ENCODE assay signal across 12 cellular contexts in the genomic region with DNA sequence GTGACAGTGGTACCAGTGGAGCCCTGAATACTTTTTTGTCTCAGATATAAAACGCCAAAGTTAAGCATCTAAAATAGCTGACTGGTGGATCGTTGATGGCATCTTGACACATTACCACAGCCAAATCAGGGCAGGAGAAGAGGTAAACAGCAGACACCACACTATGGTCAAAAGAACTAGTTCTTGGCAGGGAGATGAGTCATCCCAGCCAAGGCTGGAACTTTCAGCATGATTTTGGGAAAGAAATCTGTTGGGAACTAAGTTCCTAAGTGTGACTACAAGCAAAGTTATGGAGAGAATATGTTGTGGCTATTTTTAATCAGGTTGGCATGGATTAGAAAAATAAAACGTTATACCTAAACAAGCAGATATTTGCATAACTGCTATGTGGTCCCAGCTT. TPM values are rescaled to one million over a fixed set of nuclear protein-coding genes. Genes with fewer than 3 reads are reported as not detected.
DNase-seq lines count a peak whose midpoint lies in the region; ATAC-seq, FAIRE-seq and TF ChIP-seq lines count a peak whose summit lies in the region.
"Had no signal": no experiment of that assay in that cellular context is flagged by ENCODE, and none has a peak within 500 bp of the region (broad histone marks: within the 10 kb centered on the region; RNA-seq: fewer than 3 reads in every experiment).

No MANE protein-coding gene starts in this region.

- no peak for FAIRE-seq in GM12892 (lab: Jason Lieb, UNC)

- H3K36me3 Mint-ChIP-seq in immature natural killer cell, result no peaks in the 10 kb centered on the region

- H3K9me3 Mint-ChIP-seq in immature natural killer cell, result peaks cover 0 to 5% (median under 1%) of the 10 kb centered on the region in 6 donors
- H3K9me3 Mint-ChIP-seq: activated T-cell treated with anti-CD3 and anti-CD28 coated beads, Interleukin-2, amount 50 U/mL, for 72 hours had no signal

- H3K4me3 Mint-ChIP-seq in immature natural killer cell, result no peak overlapping the region
- H3K4me3 Mint-ChIP-seq: activated T-cell treated with anti-CD3 and anti-CD28 coated beads, Interleukin-2, amount 50 U/mL, for 72 hours had no signal

- TF ChIP-seq CTCF in gastrocnemius medialis (IDR thresholded peaks at IDR 0.05 in 4 of 5, conservative IDR thresholded peaks at IDR 0.05 in 1 of 5), result no peak

- peaks cover 31 to 37% of the 10 kb centered on the region in 2 donors for H3K4me1 ChIP-seq in gastrocnemius medialis

- peak overlapping the region; percentile 80 to 93 (median 84) for H3K27ac ChIP-seq in gastrocnemius medialis
- H3K27ac ChIP-seq: VCaP had no signal

- peaks cover 0 to 5% (median 1%) of the 10 kb centered on the region in 3 donors for H3K27me3 Mint-ChIP-seq in immature natural killer cell (ENCODE audit: low read depth in 3 of 3)

- H3K27me3 ChIP-seq in gastrocnemius medialis, result no peaks in the 10 kb centered on the region

- intact Hi-C loops in gastrocnemius medialis (cut with DNase I; ENCODE audit: low total_unique reads), result no loop called here

- DNase-seq in GM03348 (ENCODE audit: low spot score) (peak; percentile 60), fibroblast of the conjunctiva (ENCODE audit: low read depth) (peak; percentile 28), gastrocnemius medialis (peak; percentile 31 to 62), HuH-7.5 (ENCODE audit: low spot score) (no peak), GM12892 (ENCODE audit: insufficient read length) (no peak), immature natural killer cell (no peak), inferior parietal cortex (ENCODE audit: extremely low spot score) (no peak)
- DNase-seq: activated T-cell treated with anti-CD3 and anti-CD28 coated beads, Interleukin-2, amount 50 U/mL, for 72 hours; hippocampal formation; MV-4-11 had no signal

- peak; percentile 88 for ATAC-seq in SK-N-SH treated with all-trans-retinoic acid at 6 μM for 48 hours
- ATAC-seq in gastrocnemius medialis, result peak; percentile 53 to 76
- ATAC-seq: activated T-cell treated with anti-CD3 and anti-CD28 coated beads, Interleukin-2, amount 50 U/mL, for 72 hours had no signal

- in situ Hi-C loops in gastrocnemius medialis (cut with MboI; ENCODE audit: low sequenced_read_pairs in 4 of 4), result no loop called here

- H3K4me3 ChIP-seq in gastrocnemius medialis, result peak overlapping the region in 1 of 4 donors; percentile 15

- H3K36me3 ChIP-seq in gastrocnemius medialis, result no peaks in the 10 kb centered on the region

- TF ChIP-seq POLR2A in gastrocnemius medialis (IDR thresholded peaks at IDR 0.05), result no peak
- TF ChIP-seq POLR2A in GM12892 (IDR thresholded peaks at IDR 0.05; ENCODE audit: low read depth, low read length), result no peak

- no peaks in the 10 kb centered on the region for H3K4me1 Mint-ChIP-seq in immature natural killer cell

- H3K9me3 ChIP-seq in gastrocnemius medialis, result no peaks in the 10 kb centered on the region

- no peak overlapping the region for H3K27ac Mint-ChIP-seq in immature natural killer cell
- H3K27ac Mint-ChIP-seq: activated T-cell treated with anti-CD3 and anti-CD28 coated beads, Interleukin-2, amount 50 U/mL, for 72 hours had no signal

TF ChIP-seq in SK-N-SH treated with all-trans-retinoic acid at 6 μM for 48 hours, 23 proteins besides CTCF, POLR2A, EP300 and RAD21:
- TF ChIP-seq, protein P1, sequence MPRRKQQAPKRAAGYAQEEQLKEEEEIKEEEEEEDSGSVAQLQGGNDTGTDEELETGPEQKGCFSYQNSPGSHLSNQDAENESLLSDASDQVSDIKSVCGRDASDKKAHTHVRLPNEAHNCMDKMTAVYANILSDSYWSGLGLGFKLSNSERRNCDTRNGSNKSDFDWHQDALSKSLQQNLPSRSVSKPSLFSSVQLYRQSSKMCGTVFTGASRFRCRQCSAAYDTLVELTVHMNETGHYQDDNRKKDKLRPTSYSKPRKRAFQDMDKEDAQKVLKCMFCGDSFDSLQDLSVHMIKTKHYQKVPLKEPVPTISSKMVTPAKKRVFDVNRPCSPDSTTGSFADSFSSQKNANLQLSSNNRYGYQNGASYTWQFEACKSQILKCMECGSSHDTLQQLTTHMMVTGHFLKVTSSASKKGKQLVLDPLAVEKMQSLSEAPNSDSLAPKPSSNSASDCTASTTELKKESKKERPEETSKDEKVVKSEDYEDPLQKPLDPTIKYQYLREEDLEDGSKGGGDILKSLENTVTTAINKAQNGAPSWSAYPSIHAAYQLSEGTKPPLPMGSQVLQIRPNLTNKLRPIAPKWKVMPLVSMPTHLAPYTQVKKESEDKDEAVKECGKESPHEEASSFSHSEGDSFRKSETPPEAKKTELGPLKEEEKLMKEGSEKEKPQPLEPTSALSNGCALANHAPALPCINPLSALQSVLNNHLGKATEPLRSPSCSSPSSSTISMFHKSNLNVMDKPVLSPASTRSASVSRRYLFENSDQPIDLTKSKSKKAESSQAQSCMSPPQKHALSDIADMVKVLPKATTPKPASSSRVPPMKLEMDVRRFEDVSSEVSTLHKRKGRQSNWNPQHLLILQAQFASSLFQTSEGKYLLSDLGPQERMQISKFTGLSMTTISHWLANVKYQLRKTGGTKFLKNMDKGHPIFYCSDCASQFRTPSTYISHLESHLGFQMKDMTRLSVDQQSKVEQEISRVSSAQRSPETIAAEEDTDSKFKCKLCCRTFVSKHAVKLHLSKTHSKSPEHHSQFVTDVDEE (CRISPR knock-in tag; IDR thresholded peaks at IDR 0.05), result no peak
- no peak for TF ChIP-seq ZNF8 (CRISPR knock-in tag; IDR thresholded peaks at IDR 0.05)
- no peak for TF ChIP-seq GLIS3 (CRISPR knock-in tag; IDR thresholded peaks at IDR 0.05)
- TF ChIP-seq ZC3H10 (CRISPR knock-in tag; IDR thresholded peaks at IDR 0.05), result no peak
- TF ChIP-seq TOX (CRISPR knock-in tag; IDR thresholded peaks at IDR 0.05; ENCODE audit: borderline replicate concordance), result no peak
- TF ChIP-seq, protein P2, sequence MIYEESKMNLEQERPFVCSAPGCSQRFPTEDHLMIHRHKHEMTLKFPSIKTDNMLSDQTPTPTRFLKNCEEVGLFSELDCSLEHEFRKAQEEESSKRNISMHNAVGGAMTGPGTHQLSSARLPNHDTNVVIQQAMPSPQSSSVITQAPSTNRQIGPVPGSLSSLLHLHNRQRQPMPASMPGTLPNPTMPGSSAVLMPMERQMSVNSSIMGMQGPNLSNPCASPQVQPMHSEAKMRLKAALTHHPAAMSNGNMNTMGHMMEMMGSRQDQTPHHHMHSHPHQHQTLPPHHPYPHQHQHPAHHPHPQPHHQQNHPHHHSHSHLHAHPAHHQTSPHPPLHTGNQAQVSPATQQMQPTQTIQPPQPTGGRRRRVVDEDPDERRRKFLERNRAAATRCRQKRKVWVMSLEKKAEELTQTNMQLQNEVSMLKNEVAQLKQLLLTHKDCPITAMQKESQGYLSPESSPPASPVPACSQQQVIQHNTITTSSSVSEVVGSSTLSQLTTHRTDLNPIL (CRISPR knock-in tag; IDR thresholded peaks at IDR 0.05; ENCODE audit: low read depth), result no peak
- TF ChIP-seq OSR1 (CRISPR knock-in tag; IDR thresholded peaks at IDR 0.05), result no peak
- TF ChIP-seq CSDC2 (CRISPR knock-in tag; IDR thresholded peaks at IDR 0.05), result no peak
- TF ChIP-seq, protein P3, sequence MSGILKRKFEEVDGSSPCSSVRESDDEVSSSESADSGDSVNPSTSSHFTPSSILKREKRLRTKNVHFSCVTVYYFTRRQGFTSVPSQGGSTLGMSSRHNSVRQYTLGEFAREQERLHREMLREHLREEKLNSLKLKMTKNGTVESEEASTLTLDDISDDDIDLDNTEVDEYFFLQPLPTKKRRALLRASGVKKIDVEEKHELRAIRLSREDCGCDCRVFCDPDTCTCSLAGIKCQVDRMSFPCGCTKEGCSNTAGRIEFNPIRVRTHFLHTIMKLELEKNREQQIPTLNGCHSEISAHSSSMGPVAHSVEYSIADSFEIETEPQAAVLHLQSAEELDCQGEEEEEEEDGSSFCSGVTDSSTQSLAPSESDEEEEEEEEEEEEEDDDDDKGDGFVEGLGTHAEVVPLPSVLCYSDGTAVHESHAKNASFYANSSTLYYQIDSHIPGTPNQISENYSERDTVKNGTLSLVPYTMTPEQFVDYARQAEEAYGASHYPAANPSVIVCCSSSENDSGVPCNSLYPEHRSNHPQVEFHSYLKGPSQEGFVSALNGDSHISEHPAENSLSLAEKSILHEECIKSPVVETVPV (CRISPR knock-in tag; IDR thresholded peaks at IDR 0.05), result no peak
- TF ChIP-seq ZFP3 (CRISPR knock-in tag; IDR thresholded peaks at IDR 0.05), result no peak
- no peak for TF ChIP-seq PPARA (CRISPR knock-in tag; IDR thresholded peaks at IDR 0.05; ENCODE audit: borderline replicate concordance)
- TF ChIP-seq, protein P4, sequence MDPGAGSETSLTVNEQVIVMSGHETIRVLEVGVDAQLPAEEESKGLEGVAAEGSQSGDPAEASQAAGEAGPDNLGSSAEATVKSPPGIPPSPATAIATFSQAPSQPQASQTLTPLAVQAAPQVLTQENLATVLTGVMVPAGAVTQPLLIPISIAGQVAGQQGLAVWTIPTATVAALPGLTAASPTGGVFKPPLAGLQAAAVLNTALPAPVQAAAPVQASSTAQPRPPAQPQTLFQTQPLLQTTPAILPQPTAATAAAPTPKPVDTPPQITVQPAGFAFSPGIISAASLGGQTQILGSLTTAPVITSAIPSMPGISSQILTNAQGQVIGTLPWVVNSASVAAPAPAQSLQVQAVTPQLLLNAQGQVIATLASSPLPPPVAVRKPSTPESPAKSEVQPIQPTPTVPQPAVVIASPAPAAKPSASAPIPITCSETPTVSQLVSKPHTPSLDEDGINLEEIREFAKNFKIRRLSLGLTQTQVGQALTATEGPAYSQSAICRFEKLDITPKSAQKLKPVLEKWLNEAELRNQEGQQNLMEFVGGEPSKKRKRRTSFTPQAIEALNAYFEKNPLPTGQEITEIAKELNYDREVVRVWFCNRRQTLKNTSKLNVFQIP (CRISPR knock-in tag; IDR thresholded peaks at IDR 0.05; ENCODE audit: borderline replicate concordance, low read depth), result no peak
- no peak for TF ChIP-seq ZNF70 (CRISPR knock-in tag; IDR thresholded peaks at IDR 0.05)
- TF ChIP-seq ZNF565 (CRISPR knock-in tag; conservative IDR thresholded peaks at IDR 0.05; ENCODE audit: low read depth), result no peak
- TF ChIP-seq ARNTL (CRISPR knock-in tag; IDR thresholded peaks at IDR 0.05; ENCODE audit: borderline replicate concordance, low read depth), result no peak
- no peak for TF ChIP-seq ZFP30 (CRISPR knock-in tag; IDR thresholded peaks at IDR 0.05)
- no peak for TF ChIP-seq ESRRG (CRISPR knock-in tag; IDR thresholded peaks at IDR 0.05)
- TF ChIP-seq SNAI2 (CRISPR knock-in tag; IDR thresholded peaks at IDR 0.05), result no peak
- TF ChIP-seq BACH2 (CRISPR knock-in tag; IDR thresholded peaks at IDR 0.05; ENCODE audit: borderline replicate concordance), result no peak

RNA-seq across cellular contexts. Expression of a gene that starts 36.9 kb away (rescaled TPM):
- 10 to 100 TPM in 2 of 4 donors, 1 to 10 TPM in 2; 8.7 to 40.1 (median 24.3) TPM for total RNA-seq in gastrocnemius medialis
- polyA plus RNA-seq in GM12892 (2012; ENCODE audit: missing spikeins), result not detected
- polyA plus RNA-seq in immature natural killer cell, result not detected
- total RNA-seq: activated T-cell treated with anti-CD3 and anti-CD28 coated beads, Interleukin-2, amount 50 U/mL, for 72 hours had no signal

Comparison
In these comparisons a context has a peak if more than half of its experiments do, and no peak if none do; other contexts are left out.
1. DNase-seq: peak in GM03348 (single experiment), fibroblast of the conjunctiva (single experiment) and gastrocnemius medialis (2 of 2); none in HuH-7.5 (single experiment), GM12892 (single experiment), immature natural killer cell (0 of 3) and inferior parietal cortex (single experiment).